Comparison of ENCODE assay signal across 31 cellular contexts in the genomic region with DNA sequence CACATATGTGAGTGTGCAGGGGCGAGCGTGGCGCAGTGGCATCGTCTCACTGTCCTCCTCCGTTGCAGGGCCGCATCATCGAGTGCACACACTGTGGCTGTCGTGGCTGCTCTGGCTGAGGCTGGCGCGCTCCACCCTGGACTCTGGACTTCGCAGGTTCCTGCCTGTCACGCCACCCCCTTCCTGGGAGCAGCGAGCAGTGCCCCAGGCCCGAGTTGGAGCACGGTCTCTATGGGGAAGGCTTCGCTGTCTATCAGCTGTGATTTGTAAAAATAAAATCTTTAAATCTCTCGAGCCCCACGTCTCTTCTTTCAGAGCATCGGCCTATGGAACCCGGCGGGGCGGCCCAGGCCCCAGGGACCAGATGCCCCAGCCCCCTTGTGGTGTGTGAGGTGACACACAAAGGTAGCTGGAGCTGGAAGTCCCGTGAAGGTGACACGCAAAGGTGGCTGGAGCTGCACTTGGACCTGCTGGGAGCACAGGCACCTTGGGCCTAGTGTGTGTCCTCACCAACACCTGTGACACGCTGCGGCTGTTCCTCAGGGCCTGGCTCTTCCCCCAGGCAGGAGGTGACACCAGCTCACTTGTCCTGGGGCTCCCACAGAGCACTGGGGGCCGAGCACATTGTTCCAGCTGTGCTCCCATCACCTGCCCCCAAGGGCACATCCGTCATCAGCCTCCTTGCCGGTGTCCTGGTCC. TPM values are rescaled to one million over a fixed set of nuclear protein-coding genes. Genes with fewer than 3 reads are reported as not detected.
DNase-seq lines count a peak whose midpoint lies in the region; ATAC-seq and TF ChIP-seq lines count a peak whose summit lies in the region.
"Had no signal": no experiment of that assay in that cellular context is flagged by ENCODE, and none has a peak within 500 bp of the region (broad histone marks: within the 10 kb centered on the region; RNA-seq: fewer than 3 reads in every experiment).

No MANE protein-coding gene starts in this region.

- no peaks in the 10 kb centered on the region for H3K27me3 Mint-ChIP-seq in CD4-positive, alpha-beta memory T cell

- peaks cover 14% of the 10 kb centered on the region for H3K79me2 ChIP-seq in MM.1S (ENCODE audit: low read length)

- H3K36me3 ChIP-seq in Panc1 (ENCODE audit: control insufficient read depth, insufficient read depth, low read length) (peaks cover 7% of the 10 kb centered on the region), MM.1S (replicated peaks; ENCODE audit: insufficient read depth, low read length) (peaks cover 8% of the 10 kb centered on the region), prostate gland (peaks cover 31 to 46% of the 10 kb centered on the region in 2 donors)
- H3K36me3 ChIP-seq in CD4-positive, alpha-beta memory T cell (ENCODE audit: insufficient read depth, low read length), result peaks cover 62% of the 10 kb centered on the region

- no TSS peak for BruUV-seq in Panc1 (replicated peaks; lab: Mats Ljungman, UMichigan)

- CTCF ChIA-PET in Panc1 (lab: Charles Lee), result no interaction called here
- CTCF ChIA-PET in CD4-positive, alpha-beta memory T cell (lab: Charles Lee; ENCODE audit: partially characterized antibody), result interaction anchor here (0.7 kb wide), 1 partner anchor 106 kb away, joined by 3 read pairs; no protein-coding TSS in a partner anchor

- H3K9me3 ChIP-seq in right cardiac atrium (ENCODE audit: control insufficient read depth, low read length) (no peaks in the 10 kb centered on the region), Panc1 (ENCODE audit: control insufficient read depth, insufficient read depth, low read depth, low read length) (no peaks in the 10 kb centered on the region), MM.1S (replicated peaks; ENCODE audit: insufficient read depth, low read length) (no peaks in the 10 kb centered on the region), prostate gland (no peaks in the 10 kb centered on the region)
- no peaks in the 10 kb centered on the region for H3K9me3 ChIP-seq in CD4-positive, alpha-beta memory T cell (ENCODE audit: control insufficient read depth in 1 of 2, low read length in 2 of 2)
- H3K9me3 ChIP-seq: BE2C, colonic mucosa, right atrium auricular region, spleen, thyroid gland, vagina had no signal

- H3K27me3 ChIP-seq in right cardiac atrium (ENCODE audit: control insufficient read depth, insufficient read depth) (no peaks in the 10 kb centered on the region), Panc1 (ENCODE audit: control insufficient read depth, insufficient read depth, low read length) (no peaks in the 10 kb centered on the region), MM.1S (replicated peaks; ENCODE audit: insufficient read depth, low read length) (no peaks in the 10 kb centered on the region), prostate gland (replicated peaks; ENCODE audit: insufficient read depth) (no peaks in the 10 kb centered on the region)
- H3K27me3 ChIP-seq in CD4-positive, alpha-beta memory T cell (ENCODE audit: insufficient read depth, low read length), result no peaks in the 10 kb centered on the region
- H3K27me3 ChIP-seq: BE2C, colonic mucosa, right atrium auricular region, spleen, thyroid gland, vagina had no signal

- no peak overlapping the region for H3K4me2 ChIP-seq in MM.1S (ENCODE audit: low read depth, low read length)

- TF ChIP-seq POLR2A in prostate gland (IDR thresholded peaks at IDR 0.05), result no peak

- DNase-seq in right cardiac atrium, result peak in 2 of 3 donors; percentile 35 to 45
- DNase-seq in Right ventricle myocardium inferior (ENCODE audit: missing footprints), result no peak
- DNase-seq in Panc1 (ENCODE audit: low read depth, low spot score), result no peak
- peak; percentile 72 for DNase-seq in left lobe of liver (ENCODE audit: low spot score)
- DNase-seq in MM.1S, result no peak
- DNase-seq in CD4-positive, alpha-beta memory T cell, result no peak
- no peak for DNase-seq in prostate gland (ENCODE audit: low spot score)
- DNase-seq in stimulated activated naive CD8-positive, alpha-beta T cell treated with anti-CD3 and anti-CD28 coated beads, Interleukin-15, Interleukin-2, amounts not matched to agents 100 U/mL and 50 U/mL, for 24 hours, result no peak
- DNase-seq: ACHN; activated CD4-positive, alpha-beta T cell treated with anti-CD3 and anti-CD28 coated beads, Interleukin-2, amount 50 U/mL, for 4 hours; activated naive CD4-positive, alpha-beta T cell treated with anti-CD3 and anti-CD28 coated beads, Interleukin-2, amount 50 U/mL, for 16 hours; BE2C; colonic mucosa; effector CD8-positive, alpha-beta T cell; HCEC 1CT; immature natural killer cell; mesenchymal stem cell; NCI-H1048; NCI-H187; NCI-H2171; RPMI8226; spleen; stimulated activated CD4-positive, alpha-beta T cell treated with anti-CD3 and anti-CD28 coated beads, Interleukin-2, amount 100 ng/mL, for 24 hours; stimulated activated CD8-positive, alpha-beta memory T cell treated with anti-CD3 and anti-CD28 coated beads, Interleukin-4, amount 100 ng/mL, for 48 hours; T-helper 1 cell; thyroid gland had no signal

- H3K4me3 ChIP-seq in right cardiac atrium (ENCODE audit: low read length) (no peak overlapping the region), Panc1 (ENCODE audit: low read depth in 2 of 2, low read length in 2 of 2) (no peak overlapping the region), MM.1S (ENCODE audit: low read length) (no peak overlapping the region), prostate gland (no peak overlapping the region)
- no peak overlapping the region for H3K4me3 ChIP-seq in CD4-positive, alpha-beta memory T cell (ENCODE audit: low read length in 2 of 2)
- H3K4me3 ChIP-seq: colonic mucosa, right atrium auricular region, SK-N-MC, spleen, thyroid gland, vagina had no signal

- H3K4me3 Mint-ChIP-seq in CD4-positive, alpha-beta memory T cell, result no peak overlapping the region
- H3K4me3 Mint-ChIP-seq: activated T-helper 1 cell treated with anti-CD3 and anti-CD28 coated beads, Interleukin-12 subunit alpha, Interleukin-12 subunit beta, Interleukin-2, Interleukin-4 antibody, amounts not matched to agents 30 ng/mL and 10 ng/mL and 1 ng/mL, durations not matched to agents 14 hours and 24 hours and 36 hours; immature natural killer cell had no signal

- ATAC-seq in right cardiac atrium (peak in 1 of 2 donors; percentile 5), Right ventricle myocardium inferior (no peak), Panc1 (peak; percentile 21; the same call in 1 of the 2 replicates), left lobe of liver (peak; percentile 88)
- ATAC-seq in stimulated activated naive CD8-positive, alpha-beta T cell treated with anti-CD3 and anti-CD28 coated beads, Interleukin-15, Interleukin-2, amounts not matched to agents 100 U/mL and 50 U/mL, for 24 hours, result no peak

- no peaks in the 10 kb centered on the region for H3K4me1 ChIP-seq in right cardiac atrium (ENCODE audit: control insufficient read depth, insufficient read depth, low read length)
- H3K4me1 ChIP-seq in Panc1 (ENCODE audit: control insufficient read depth, insufficient read depth, low read length), result no peaks in the 10 kb centered on the region
- H3K4me1 ChIP-seq in MM.1S (ENCODE audit: low read length), result no peaks in the 10 kb centered on the region
- H3K4me1 ChIP-seq in CD4-positive, alpha-beta memory T cell (ENCODE audit: insufficient read depth, low read length), result no peaks in the 10 kb centered on the region
- H3K4me1 ChIP-seq in prostate gland (replicated peaks), result peaks cover 2% of the 10 kb centered on the region
- H3K4me1 ChIP-seq: BE2C, colonic mucosa, parathyroid adenoma, right atrium auricular region, vagina had no signal

- no peaks in the 10 kb centered on the region for H4K20me1 ChIP-seq in MM.1S (ENCODE audit: insufficient read depth, low read length)

- peaks cover 34 to 75% of the 10 kb centered on the region in 2 donors for H3K36me3 Mint-ChIP-seq in CD4-positive, alpha-beta memory T cell

- H3F3A ChIP-seq in MM.1S (ENCODE audit: insufficient read depth, low read length), result no peaks in the 10 kb centered on the region

- H3K27ac ChIP-seq in right cardiac atrium (ENCODE audit: low read length) (no peak overlapping the region), Panc1 (ENCODE audit: low read length) (no peak overlapping the region), MM.1S (ENCODE audit: low read length) (no peak overlapping the region), prostate gland (no peak overlapping the region)
- no peak overlapping the region for H3K27ac ChIP-seq in CD4-positive, alpha-beta memory T cell (ENCODE audit: low read depth, low read length)
- H3K27ac ChIP-seq: colonic mucosa, parathyroid adenoma, right atrium auricular region, SK-N-MC, spleen, thyroid gland, vagina had no signal

- 87% methylated on average over 29 of the region's 29 CpGs for WGBS in right cardiac atrium
- 86% methylated on average over 27 of the region's 29 CpGs for WGBS in prostate gland

- POLR2A ChIA-PET in Panc1 (lab: Charles Lee), result interaction anchor here (0.6 kb wide), 1 partner anchor 430 kb away, joined by 3 read pairs; no protein-coding TSS in a partner anchor
- POLR2A ChIA-PET in CD4-positive, alpha-beta memory T cell (lab: Charles Lee; ENCODE audit: partially characterized antibody), result interaction anchor here (4.6 kb wide), 1 partner anchor 11 kb away, joined by 27 read pairs; a partner anchor contains a TSS

- peak overlapping the region in 2 of 7 donors; percentile 72 to 78 for H3K27ac Mint-ChIP-seq in CD4-positive, alpha-beta memory T cell
- H3K27ac Mint-ChIP-seq: activated T-helper 1 cell treated with anti-CD3 and anti-CD28 coated beads, Interleukin-12 subunit alpha, Interleukin-12 subunit beta, Interleukin-2, Interleukin-4 antibody, amounts not matched to agents 30 ng/mL and 10 ng/mL and 1 ng/mL, durations not matched to agents 14 hours and 24 hours and 36 hours had no signal

- H2AFZ ChIP-seq in MM.1S (ENCODE audit: low read length), result no peak overlapping the region
- H2AFZ ChIP-seq: parathyroid adenoma had no signal

- H3K9me2 ChIP-seq in MM.1S (replicated peaks; ENCODE audit: insufficient read depth, low read length), result no peaks in the 10 kb centered on the region

- TF ChIP-seq CTCF in Panc1 (IDR thresholded peaks at IDR 0.05) (no peak), MM.1S (IDR thresholded peaks at IDR 0.05; ENCODE audit: low read length) (no peak), prostate gland (IDR thresholded peaks at IDR 0.05) (no peak)

- in situ Hi-C loops in Panc1 (cut with HindIII; ENCODE audit: low pct_unique_long_range_greater_than_20kb, low sequenced_read_pairs), result no loop called here

- no peak overlapping the region for H3K9ac ChIP-seq in MM.1S (ENCODE audit: low read length)
- H3K9ac ChIP-seq: parathyroid adenoma had no signal

- no peaks in the 10 kb centered on the region for H3K9me3 Mint-ChIP-seq in CD4-positive, alpha-beta memory T cell
- H3K9me3 Mint-ChIP-seq: activated T-helper 1 cell treated with anti-CD3 and anti-CD28 coated beads, Interleukin-12 subunit alpha, Interleukin-12 subunit beta, Interleukin-2, Interleukin-4 antibody, amounts not matched to agents 30 ng/mL and 10 ng/mL and 1 ng/mL, durations not matched to agents 14 hours and 24 hours and 36 hours; immature natural killer cell had no signal

- peaks cover 1 to 13% (median 5%) of the 10 kb centered on the region in 4 donors for H3K4me1 Mint-ChIP-seq in CD4-positive, alpha-beta memory T cell

- intact Hi-C loops in right cardiac atrium (cut with DNase I) (no loop called here), Right ventricle myocardium inferior (cut with DNase I) (no loop called here), Panc1 (cut with micrococcal nuclease; ENCODE audit: unreplicated experiment) (no loop called here), prostate gland (cut with DNase I) (no loop called here)
- intact Hi-C loops in CD4-positive, alpha-beta memory T cell (cut with micrococcal nuclease), result no loop called here

RNA-seq across cellular contexts. Expression of a gene that starts 10.7 kb away (rescaled TPM):
- total RNA-seq in right cardiac atrium (10 to 100 TPM; 37.8 to 53.6 (median 44.0) TPM), Right ventricle myocardium inferior (38.1 TPM), Panc1 (2021; ENCODE audit: unreplicated experiment) (179 TPM), left lobe of liver (25.8 TPM), prostate gland (10 to 100 TPM; 73.8 to 78.3 TPM)
- polyA plus RNA-seq in right cardiac atrium, result 65.1 TPM
- 225 TPM for polyA plus RNA-seq in Panc1 (2012; ENCODE audit: insufficient read length)
- total RNA-seq in CD4-positive, alpha-beta memory T cell, result 10 to 100 TPM; 60.0 to 61.3 TPM
- 100 to 1,000 TPM; 163 to 175 TPM for polyA plus RNA-seq in CD4-positive, alpha-beta memory T cell

RNA-seq across cellular contexts. Expression of a gene that starts 11.1 kb away (rescaled TPM):
- total RNA-seq in right cardiac atrium (10 to 100 TPM; 85.9 to 95.9 (median 90.1) TPM), Right ventricle myocardium inferior (107 TPM), Panc1 (2021; ENCODE audit: unreplicated experiment) (147 TPM), left lobe of liver (32.7 TPM), prostate gland (100 to 1,000 TPM in 1 of 2 donors, 10 to 100 TPM in 1; 98.6 to 103 TPM)
- polyA plus RNA-seq in right cardiac atrium, result 167 TPM
- 442 TPM for polyA plus RNA-seq in Panc1 (2012; ENCODE audit: insufficient read length)
- 10 to 100 TPM; 66.0 to 67.0 TPM for total RNA-seq in CD4-positive, alpha-beta memory T cell
- 10 to 100 TPM; 21.5 to 27.7 TPM for polyA plus RNA-seq in CD4-positive, alpha-beta memory T cell

RNA-seq across cellular contexts. Expression of a gene that starts 19.1 kb away (rescaled TPM):
- total RNA-seq in right cardiac atrium (1 to 10 TPM; 3.1 to 4.4 (median 3.2) TPM), Right ventricle myocardium inferior (3.6 TPM), Panc1 (2021; ENCODE audit: unreplicated experiment) (15.0 TPM), left lobe of liver (2.3 TPM), prostate gland (10 to 100 TPM in 1 of 2 donors, 1 to 10 TPM in 1; 9.1 to 11.8 TPM)
- polyA plus RNA-seq in right cardiac atrium, result 3.0 TPM
- 13.8 TPM for polyA plus RNA-seq in Panc1 (2012; ENCODE audit: insufficient read length)
- 1 to 10 TPM; 7.4 to 7.7 TPM for total RNA-seq in CD4-positive, alpha-beta memory T cell
- polyA plus RNA-seq in CD4-positive, alpha-beta memory T cell, result 1 to 10 TPM in 1 of 2 donors, under 1 TPM in 1; 1.00 to 4.0 TPM

RNA-seq across cellular contexts. Expression of a gene that starts 19.3 kb away (rescaled TPM):
- total RNA-seq in right cardiac atrium (10 to 100 TPM; 17.3 to 21.9 (median 18.8) TPM), Right ventricle myocardium inferior (18.9 TPM), Panc1 (2021; ENCODE audit: unreplicated experiment) (57.0 TPM), left lobe of liver (14.4 TPM), prostate gland (10 to 100 TPM; 40.4 to 97.4 TPM)
- polyA plus RNA-seq in right cardiac atrium, result 16.2 TPM
- polyA plus RNA-seq in Panc1 (2012; ENCODE audit: insufficient read length), result 44.8 TPM
- total RNA-seq in CD4-positive, alpha-beta memory T cell, result 10 to 100 TPM; 49.2 to 54.7 TPM
- 10 to 100 TPM; 21.9 to 26.8 TPM for polyA plus RNA-seq in CD4-positive, alpha-beta memory T cell

RNA-seq across cellular contexts. Expression of a gene that starts 44.9 kb away (rescaled TPM):
- total RNA-seq in right cardiac atrium (10 to 100 TPM; 35.5 to 65.1 (median 56.6) TPM), Right ventricle myocardium inferior (51.1 TPM), Panc1 (2021; ENCODE audit: unreplicated experiment) (266 TPM), left lobe of liver (37.4 TPM), prostate gland (10 to 100 TPM; 85.4 to 86.5 TPM)
- 52.9 TPM for polyA plus RNA-seq in right cardiac atrium
- 692 TPM for polyA plus RNA-seq in Panc1 (2012; ENCODE audit: insufficient read length)
- 100 to 1,000 TPM; 188 to 191 TPM for total RNA-seq in CD4-positive, alpha-beta memory T cell
- polyA plus RNA-seq in CD4-positive, alpha-beta memory T cell, result 100 to 1,000 TPM; 862 to 906 TPM

Comparison
In these comparisons a context has a peak if more than half of its experiments do, and no peak if none do; other contexts are left out.
1. DNase-seq: peak in right cardiac atrium (2 of 3) and left lobe of liver (single experiment); none in Right ventricle myocardium inferior (single experiment), Panc1 (single experiment), MM.1S (single experiment), CD4-positive, alpha-beta memory T cell (0 of 5), prostate gland (single experiment) and stimulated activated naive CD8-positive, alpha-beta T cell treated with anti-CD3 and anti-CD28 coated beads, Interleukin-15, Interleukin-2, amounts not matched to agents 100 U/mL and 50 U/mL, for 24 hours (single experiment).
2. ATAC-seq: peak in Panc1 (single experiment) and left lobe of liver (single experiment); none in Right ventricle myocardium inferior (single experiment) and stimulated activated naive CD8-positive, alpha-beta T cell treated with anti-CD3 and anti-CD28 coated beads, Interleukin-15, Interleukin-2, amounts not matched to agents 100 U/mL and 50 U/mL, for 24 hours (single experiment).